ENCODE assay signal across 8 cellular contexts in genomic region chr9:121133104-121133816, GRCh38. TPM values are rescaled to one million over a fixed set of nuclear protein-coding genes. Genes with fewer than 3 reads are reported as not detected.
A peak's percentile ranks its signal among the peaks of the same experiment; 100 is the strongest.
DNase-seq lines count a peak whose midpoint lies in the region; ATAC-seq and TF ChIP-seq lines count a peak whose summit lies in the region.

No MANE protein-coding gene starts in this region.

- no peak for TF ChIP-seq EP300 in upper lobe of left lung (IDR thresholded peaks at IDR 0.05)

- no peaks in the 10 kb centered on the region for H3K27me3 ChIP-seq in upper lobe of left lung
- no peaks in the 10 kb centered on the region for H3K27me3 ChIP-seq in H7 (ENCODE audit: control insufficient read depth, insufficient read depth, low read length)

- ATAC-seq in Right ventricle myocardium superior (ENCODE audit: poor library complexity) (no peak), upper lobe of left lung (ENCODE audit: low FRiP score in 2 of 2) (no peak), HG03159 (IDR thresholded peaks at IDR 0.05; ENCODE audit: unreplicated experiment) (no peak)

- peaks cover 0 to 10% (median 8%) of the 10 kb centered on the region in 4 donors for H3K4me1 ChIP-seq in upper lobe of left lung

- DNase-seq in Right ventricle myocardium superior (peak; percentile 50), cardiac septum (ENCODE audit: low spot score) (no peak), mucosa of gallbladder (ENCODE audit: low spot score) (peak; percentile 27), upper lobe of left lung (peak; percentile 26 to 74), H7 (no peak), SKM-1 (lab: John Stamatoyannopoulos, UW; ENCODE audit: unreplicated experiment) (no peak)
- peak; percentile 86 for DNase-seq in activated effector memory CD4-positive, alpha-beta T cell treated with Interleukin-2 at 50 U/mL for 16 hours

- no peak overlapping the region for H3K27ac ChIP-seq in upper lobe of left lung

- intact Hi-C loops in Right ventricle myocardium superior (cut with DNase I), result no loop called here
- intact Hi-C loops in cardiac septum (cut with DNase I), result no loop called here

- H3K4me3 ChIP-seq in upper lobe of left lung (no peak overlapping the region), H7 (ENCODE audit: insufficient read depth, low read depth, low read length) (no peak overlapping the region)

- H3K9me3 ChIP-seq in upper lobe of left lung, result no peaks in the 10 kb centered on the region

- TF ChIP-seq CTCF in upper lobe of left lung (IDR thresholded peaks at IDR 0.05), result no peak

- H3K36me3 ChIP-seq in upper lobe of left lung (peaks cover 0 to 22% (median 8%) of the 10 kb centered on the region in 4 donors), H7 (replicated peaks; ENCODE audit: control insufficient read depth, insufficient read depth, low read length) (no peaks in the 10 kb centered on the region)

- TF ChIP-seq POLR2A in upper lobe of left lung (IDR thresholded peaks at IDR 0.05), result no peak

- WGBS in upper lobe of left lung, 2 donors, result 71 to 80% methylated on average over 15 to 19 of the region's 19 CpGs

RNA-seq across cellular contexts. Expression of gene CNTRL, which starts 58.5 kb away (rescaled TPM):
- total RNA-seq in Right ventricle myocardium superior (2.6 TPM), cardiac septum (4.2 TPM), mucosa of gallbladder (11.7 TPM), upper lobe of left lung (10 to 100 TPM; 16.1 to 52.4 (median 20.4) TPM)
- total RNA-seq in H7 (2014; rRNA removed; shearing (Covaris generic)), result 9.3 and 16.3 TPM in 2 replicates

Comparison
In these comparisons a context has a peak if more than half of its experiments do, and no peak if none do; other contexts are left out.
1. DNase-seq: peak in Right ventricle myocardium superior (single experiment), activated effector memory CD4-positive, alpha-beta T cell treated with Interleukin-2 at 50 U/mL for 16 hours (single experiment), mucosa of gallbladder (single experiment) and upper lobe of left lung (2 of 2); none in cardiac septum (single experiment), H7 (single experiment) and SKM-1 (single experiment).